Comparison of ENCODE assay signal across 14 cellular contexts in genomic region chr16:71440669-71441347, GRCh38. TPM values are rescaled to one million over a fixed set of nuclear protein-coding genes. Genes with fewer than 3 reads are reported as not detected.
DNase-seq lines count a peak whose midpoint lies in the region; ATAC-seq and TF ChIP-seq lines count a peak whose summit lies in the region.
"Had no signal": no experiment of that assay in that cellular context is flagged by ENCODE, and none has a peak within 500 bp of the region (broad histone marks: within the 10 kb centered on the region; RNA-seq: fewer than 3 reads in every experiment).

No MANE protein-coding gene starts in this region.

- peaks cover 35% of the 10 kb centered on the region for H3K27me3 ChIP-seq in endodermal cell (ENCODE audit: control insufficient read depth, insufficient read depth, low read length, poor library complexity, severe bottlenecking)

- no peaks in the 10 kb centered on the region for H3K4me1 Mint-ChIP-seq in endodermal cell

- H3K36me3 Mint-ChIP-seq in endodermal cell (ENCODE audit: low read depth) = no peaks in the 10 kb centered on the region

- no peaks in the 10 kb centered on the region for H3K36me3 ChIP-seq in endodermal cell (ENCODE audit: control insufficient read depth, insufficient read depth, low read length)
- H3K36me3 ChIP-seq: gastroesophageal sphincter had no signal

- no peaks in the 10 kb centered on the region for H3K4me1 ChIP-seq in endodermal cell (ENCODE audit: control insufficient read depth, insufficient read depth, low read length)
- H3K4me1 ChIP-seq: gastroesophageal sphincter had no signal

- no peak for ATAC-seq in GM19397 (IDR thresholded peaks at IDR 0.05; ENCODE audit: unreplicated experiment)
- no peak for ATAC-seq in GM21619 (IDR thresholded peaks at IDR 0.05; ENCODE audit: unreplicated experiment)
- ATAC-seq: gastroesophageal sphincter had no signal

- no peak overlapping the region for H3K27ac Mint-ChIP-seq in endodermal cell
- H3K27ac Mint-ChIP-seq: activated naive CD8-positive, alpha-beta T cell had no signal

- H3K9me3 ChIP-seq in endodermal cell (ENCODE audit: control insufficient read depth, low read length) = peaks cover 4% of the 10 kb centered on the region

- peaks cover 31% of the 10 kb centered on the region for H3K9me3 Mint-ChIP-seq in endodermal cell

- no peak for TF ChIP-seq POLR2A in NB4 (IDR thresholded peaks at IDR 0.05; ENCODE audit: extremely low read depth, insufficient read length)

- H3K27ac ChIP-seq in endodermal cell (ENCODE audit: low read depth, low read length) = no peak overlapping the region
- H3K27ac ChIP-seq: gastroesophageal sphincter had no signal

- H3K9ac ChIP-seq in endodermal cell (ENCODE audit: extremely low read depth, low read length, poor library complexity, severe bottlenecking) = no peak overlapping the region

- TF ChIP-seq CTCF in NB4 (IDR thresholded peaks at IDR 0.05; ENCODE audit: low read depth, low read length) (peak; percentile 67), endodermal cell (conservative IDR thresholded peaks at IDR 0.05) (peak; percentile 75)

- H3K4me3 ChIP-seq in NB4 (ENCODE audit: low read depth, low read length) = no peak overlapping the region
- no peak overlapping the region for H3K4me3 ChIP-seq in endodermal cell (ENCODE audit: low read length)
- H3K4me3 ChIP-seq: gastroesophageal sphincter had no signal

- H3K27me3 Mint-ChIP-seq in endodermal cell (ENCODE audit: insufficient read depth) = peaks cover 45% of the 10 kb centered on the region

- WGBS in endodermal cell (ENCODE audit: insufficient coverage in 1 of 2, insufficient read length in 1 of 2), 2 experiments = 52 to 76% methylated on average over 12 to 25 of the region's 25 CpGs

- peak; percentile 95 for DNase-seq in 8988T
- peak; percentile 10 for DNase-seq in ELF-1 (ENCODE audit: low read depth, low spot score)
- peak; percentile 24 for DNase-seq in NB4 (ENCODE audit: low read depth)
- DNase-seq in endodermal cell = peak; percentile 76
- no peak for DNase-seq in inferior parietal cortex (ENCODE audit: extremely low spot score)
- no peak for DNase-seq in AG08395 (ENCODE audit: low spot score)
- DNase-seq: NCI-H1105, occipital lobe had no signal

- no peak overlapping the region for H3K4me3 Mint-ChIP-seq in endodermal cell
- H3K4me3 Mint-ChIP-seq: activated naive CD8-positive, alpha-beta T cell had no signal

RNA-seq across cellular contexts. Expression of gene TLE7, which starts 1.0 kb away (rescaled TPM):
- total RNA-seq in endodermal cell = under 1 TPM; 0.22 to 0.24 TPM
- not detected for polyA plus RNA-seq in endodermal cell (2013, experiment 1 of 2)
- not detected for polyA plus RNA-seq in endodermal cell (2013, experiment 2 of 2)
- total RNA-seq: dermis microvascular lymphatic vessel endothelial cell, gastroesophageal sphincter, liver, occipital lobe had no signal
- polyA plus RNA-seq: liver had no signal

RNA-seq across cellular contexts. Expression of gene ZNF23, which starts 21.2 kb away (rescaled TPM):
- 10 to 100 TPM in 1 of 2 donors, 1 to 10 TPM in 1; 9.4 to 13.6 TPM for total RNA-seq in endodermal cell
- 11.8 TPM for polyA plus RNA-seq in endodermal cell (2013, experiment 1 of 2)
- 10.8 TPM for polyA plus RNA-seq in endodermal cell (2013, experiment 2 of 2)

RNA-seq across cellular contexts. Expression of gene ZNF19, which starts 48.3 kb away (rescaled TPM):
- 1 to 10 TPM; 5.8 to 8.5 TPM for total RNA-seq in endodermal cell
- 5.0 TPM for polyA plus RNA-seq in endodermal cell (2013, experiment 1 of 2)
- polyA plus RNA-seq in endodermal cell (2013, experiment 2 of 2) = 5.3 TPM

Comparison
In these comparisons a context has a peak if more than half of its experiments do, and no peak if none do; other contexts are left out.
1. DNase-seq: peak in 8988T (single experiment), ELF-1 (single experiment), NB4 (single experiment) and endodermal cell (single experiment); none in inferior parietal cortex (single experiment) and AG08395 (single experiment).